1 cellular context compared by ENCODE assay signal in the genomic region with DNA sequence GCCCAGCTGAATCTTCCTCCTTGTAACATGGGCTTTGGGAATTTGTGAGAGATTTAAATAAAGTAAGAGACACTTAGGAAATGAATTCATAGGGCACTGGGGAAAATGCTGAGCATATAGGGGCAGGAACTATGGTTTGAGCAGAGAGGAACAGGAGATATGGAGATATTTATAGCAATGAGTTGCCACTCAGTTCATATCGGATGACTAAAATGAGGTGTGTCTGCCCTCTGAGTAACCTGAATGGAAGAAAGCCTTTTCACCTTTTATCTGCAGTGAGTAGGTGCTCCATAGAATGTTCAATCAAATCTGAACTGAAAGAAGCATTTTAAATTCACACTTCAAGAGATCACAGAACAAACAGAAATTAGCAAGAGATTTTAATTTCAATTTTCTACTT.
TF ChIP-seq lines count a peak whose summit lies in the region.

No MANE protein-coding gene starts in this region.

TF ChIP-seq in GM23338, 12 proteins besides CTCF, POLR2A, EP300 and RAD21 (continued from another document):
- TF ChIP-seq ZNF462 (CRISPR knock-in tag; IDR thresholded peaks at IDR 0.05) (no peak), ZNF114 (CRISPR knock-in tag; IDR thresholded peaks at IDR 0.05) (no peak), STAT1 (IDR thresholded peaks at IDR 0.05; ENCODE audit: unreplicated experiment) (no peak)
- TF ChIP-seq, protein P1, sequence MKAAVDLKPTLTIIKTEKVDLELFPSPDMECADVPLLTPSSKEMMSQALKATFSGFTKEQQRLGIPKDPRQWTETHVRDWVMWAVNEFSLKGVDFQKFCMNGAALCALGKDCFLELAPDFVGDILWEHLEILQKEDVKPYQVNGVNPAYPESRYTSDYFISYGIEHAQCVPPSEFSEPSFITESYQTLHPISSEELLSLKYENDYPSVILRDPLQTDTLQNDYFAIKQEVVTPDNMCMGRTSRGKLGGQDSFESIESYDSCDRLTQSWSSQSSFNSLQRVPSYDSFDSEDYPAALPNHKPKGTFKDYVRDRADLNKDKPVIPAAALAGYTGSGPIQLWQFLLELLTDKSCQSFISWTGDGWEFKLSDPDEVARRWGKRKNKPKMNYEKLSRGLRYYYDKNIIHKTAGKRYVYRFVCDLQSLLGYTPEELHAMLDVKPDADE (IDR thresholded peaks at IDR 0.05) = no peak
